1 cellular context compared by ENCODE assay signal in the genomic region with DNA sequence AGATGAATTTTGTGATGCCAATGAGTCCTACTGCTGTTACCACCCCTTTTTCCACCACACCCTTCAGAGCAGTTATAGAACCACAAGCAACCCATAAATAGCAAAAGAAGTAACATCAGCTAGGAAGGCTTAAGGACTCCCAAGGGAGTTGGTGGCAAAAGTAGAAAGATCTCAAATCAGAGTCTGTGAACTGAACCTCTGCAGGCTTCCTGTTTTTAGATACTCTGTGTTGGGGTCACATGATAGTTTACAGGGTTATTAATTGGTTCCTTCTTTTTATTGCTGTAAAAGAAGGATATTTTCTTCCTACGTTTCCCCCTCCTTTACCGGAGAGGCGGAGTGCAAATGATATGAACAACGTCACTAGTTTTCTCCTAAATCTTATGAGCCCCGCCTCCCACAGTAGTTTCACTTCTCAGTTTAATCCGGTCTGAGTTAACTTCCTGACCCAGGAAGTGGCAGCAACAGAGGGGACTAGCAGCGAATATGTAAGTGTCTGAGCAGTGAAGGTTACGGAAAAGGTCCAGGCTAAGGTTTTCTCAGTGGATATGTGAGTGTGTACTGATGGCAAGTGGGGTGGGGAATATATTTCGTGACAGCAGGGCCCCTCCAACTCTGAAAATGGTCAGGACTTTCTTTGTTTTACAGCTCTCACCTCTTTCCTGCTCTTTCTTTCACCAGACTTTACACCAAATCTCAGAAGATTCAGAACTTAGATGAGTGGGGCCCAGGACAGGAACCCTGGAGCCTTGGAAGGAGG.
TF ChIP-seq lines count a peak whose summit lies in the region.

A gene with protein sequence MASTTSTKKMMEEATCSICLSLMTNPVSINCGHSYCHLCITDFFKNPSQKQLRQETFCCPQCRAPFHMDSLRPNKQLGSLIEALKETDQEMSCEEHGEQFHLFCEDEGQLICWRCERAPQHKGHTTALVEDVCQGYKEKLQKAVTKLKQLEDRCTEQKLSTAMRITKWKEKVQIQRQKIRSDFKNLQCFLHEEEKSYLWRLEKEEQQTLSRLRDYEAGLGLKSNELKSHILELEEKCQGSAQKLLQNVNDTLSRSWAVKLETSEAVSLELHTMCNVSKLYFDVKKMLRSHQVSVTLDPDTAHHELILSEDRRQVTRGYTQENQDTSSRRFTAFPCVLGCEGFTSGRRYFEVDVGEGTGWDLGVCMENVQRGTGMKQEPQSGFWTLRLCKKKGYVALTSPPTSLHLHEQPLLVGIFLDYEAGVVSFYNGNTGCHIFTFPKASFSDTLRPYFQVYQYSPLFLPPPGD (plus strand): TSS at position 435 of the 760 bp plus-strand sequence. CDS start 3,721 bp downstream, outside the sequence.

TF ChIP-seq in K562, 482 proteins besides CTCF, POLR2A, EP300 and RAD21 (continued from another document and continues in another):
- TF ChIP-seq, protein P1, sequence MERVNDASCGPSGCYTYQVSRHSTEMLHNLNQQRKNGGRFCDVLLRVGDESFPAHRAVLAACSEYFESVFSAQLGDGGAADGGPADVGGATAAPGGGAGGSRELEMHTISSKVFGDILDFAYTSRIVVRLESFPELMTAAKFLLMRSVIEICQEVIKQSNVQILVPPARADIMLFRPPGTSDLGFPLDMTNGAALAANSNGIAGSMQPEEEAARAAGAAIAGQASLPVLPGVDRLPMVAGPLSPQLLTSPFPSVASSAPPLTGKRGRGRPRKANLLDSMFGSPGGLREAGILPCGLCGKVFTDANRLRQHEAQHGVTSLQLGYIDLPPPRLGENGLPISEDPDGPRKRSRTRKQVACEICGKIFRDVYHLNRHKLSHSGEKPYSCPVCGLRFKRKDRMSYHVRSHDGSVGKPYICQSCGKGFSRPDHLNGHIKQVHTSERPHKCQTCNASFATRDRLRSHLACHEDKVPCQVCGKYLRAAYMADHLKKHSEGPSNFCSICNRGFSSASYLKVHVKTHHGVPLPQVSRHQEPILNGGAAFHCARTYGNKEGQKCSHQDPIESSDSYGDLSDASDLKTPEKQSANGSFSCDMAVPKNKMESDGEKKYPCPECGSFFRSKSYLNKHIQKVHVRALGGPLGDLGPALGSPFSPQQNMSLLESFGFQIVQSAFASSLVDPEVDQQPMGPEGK (CRISPR knock-in tag; IDR thresholded peaks at IDR 0.05; ENCODE audit: borderline replicate concordance) = no peak; the same call in 1 of the 2 replicates
- TF ChIP-seq, protein P2, sequence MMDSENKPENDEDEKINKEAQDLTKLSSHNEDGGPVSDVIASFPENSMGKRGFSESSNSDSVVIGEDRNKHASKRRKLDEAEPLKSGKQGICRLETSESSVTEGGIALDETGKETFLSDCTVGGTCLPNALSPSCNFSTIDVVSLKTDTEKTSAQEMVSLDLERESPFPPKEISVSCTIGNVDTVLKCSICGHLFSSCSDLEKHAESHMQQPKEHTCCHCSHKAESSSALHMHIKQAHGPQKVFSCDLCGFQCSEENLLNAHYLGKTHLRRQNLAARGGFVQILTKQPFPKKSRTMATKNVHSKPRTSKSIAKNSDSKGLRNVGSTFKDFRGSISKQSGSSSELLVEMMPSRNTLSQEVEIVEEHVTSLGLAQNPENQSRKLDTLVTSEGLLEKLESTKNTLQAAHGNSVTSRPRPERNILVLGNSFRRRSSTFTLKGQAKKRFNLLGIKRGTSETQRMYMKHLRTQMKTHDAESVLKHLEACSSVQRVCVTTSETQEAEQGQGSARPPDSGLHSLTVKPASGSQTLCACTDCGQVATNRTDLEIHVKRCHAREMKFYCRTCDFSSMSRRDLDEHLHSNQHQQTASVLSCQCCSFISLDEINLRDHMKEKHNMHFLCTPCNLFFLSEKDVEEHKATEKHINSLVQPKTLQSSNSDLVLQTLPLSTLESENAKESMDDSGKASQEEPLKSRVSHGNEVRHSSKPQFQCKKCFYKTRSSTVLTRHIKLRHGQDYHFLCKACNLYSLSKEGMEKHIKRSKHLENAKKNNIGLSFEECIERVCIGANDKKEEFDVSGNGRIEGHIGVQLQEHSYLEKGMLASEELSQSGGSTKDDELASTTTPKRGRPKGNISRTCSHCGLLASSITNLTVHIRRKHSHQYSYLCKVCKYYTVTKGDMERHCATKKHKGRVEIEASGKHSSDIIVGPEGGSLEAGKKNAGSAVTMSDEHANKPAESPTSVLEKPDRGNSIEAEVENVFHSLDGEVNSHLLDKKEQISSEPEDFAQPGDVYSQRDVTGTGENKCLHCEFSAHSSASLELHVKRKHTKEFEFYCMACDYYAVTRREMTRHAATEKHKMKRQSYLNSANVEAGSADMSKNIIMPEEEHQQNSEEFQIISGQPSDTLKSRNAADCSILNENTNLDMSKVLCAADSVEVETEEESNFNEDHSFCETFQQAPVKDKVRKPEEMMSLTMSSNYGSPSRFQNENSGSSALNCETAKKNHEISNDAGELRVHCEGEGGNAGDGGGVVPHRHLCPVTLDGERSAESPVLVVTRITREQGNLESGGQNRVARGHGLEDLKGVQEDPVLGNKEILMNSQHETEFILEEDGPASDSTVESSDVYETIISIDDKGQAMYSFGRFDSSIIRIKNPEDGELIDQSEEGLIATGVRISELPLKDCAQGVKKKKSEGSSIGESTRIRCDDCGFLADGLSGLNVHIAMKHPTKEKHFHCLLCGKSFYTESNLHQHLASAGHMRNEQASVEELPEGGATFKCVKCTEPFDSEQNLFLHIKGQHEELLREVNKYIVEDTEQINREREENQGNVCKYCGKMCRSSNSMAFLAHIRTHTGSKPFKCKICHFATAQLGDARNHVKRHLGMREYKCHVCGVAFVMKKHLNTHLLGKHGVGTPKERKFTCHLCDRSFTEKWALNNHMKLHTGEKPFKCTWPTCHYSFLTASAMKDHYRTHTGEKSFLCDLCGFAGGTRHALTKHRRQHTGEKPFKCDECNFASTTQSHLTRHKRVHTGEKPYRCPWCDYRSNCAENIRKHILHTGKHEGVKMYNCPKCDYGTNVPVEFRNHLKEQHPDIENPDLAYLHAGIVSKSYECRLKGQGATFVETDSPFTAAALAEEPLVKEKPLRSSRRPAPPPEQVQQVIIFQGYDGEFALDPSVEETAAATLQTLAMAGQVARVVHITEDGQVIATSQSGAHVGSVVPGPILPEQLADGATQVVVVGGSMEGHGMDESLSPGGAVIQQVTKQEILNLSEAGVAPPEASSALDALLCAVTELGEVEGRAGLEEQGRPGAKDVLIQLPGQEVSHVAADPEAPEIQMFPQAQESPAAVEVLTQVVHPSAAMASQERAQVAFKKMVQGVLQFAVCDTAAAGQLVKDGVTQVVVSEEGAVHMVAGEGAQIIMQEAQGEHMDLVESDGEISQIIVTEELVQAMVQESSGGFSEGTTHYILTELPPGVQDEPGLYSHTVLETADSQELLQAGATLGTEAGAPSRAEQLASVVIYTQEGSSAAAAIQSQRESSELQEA (IDR thresholded peaks at IDR 0.05; ENCODE audit: low read depth) = no peak
- TF ChIP-seq ZNF586 (CRISPR knock-in tag; conservative IDR thresholded peaks at IDR 0.05) (no peak), TFAM (CRISPR knock-in tag; conservative IDR thresholded peaks at IDR 0.05) (no peak), TAF9B (IDR thresholded peaks at IDR 0.05; ENCODE audit: partially characterized antibody) (peak; percentile 58), FOS (IDR thresholded peaks at IDR 0.05; ENCODE audit: extremely low read depth, insufficient read length) (no peak), KAT8 (IDR thresholded peaks at IDR 0.05; ENCODE audit: low read depth) (no peak), HMG20A (CRISPR knock-in tag; conservative IDR thresholded peaks at IDR 0.05) (no peak), ZNF589 (CRISPR knock-in tag; IDR thresholded peaks at IDR 0.05; ENCODE audit: low read depth) (no peak), NR2C1 (IDR thresholded peaks at IDR 0.05) (0 out of 2 replicates have a peak, but pooled peaks have one; percentile 26), NR2C1 (tag; IDR thresholded peaks at IDR 0.05) (peak; percentile 49; the same call in 1 of the 2 replicates)
- TF ChIP-seq, protein P3, sequence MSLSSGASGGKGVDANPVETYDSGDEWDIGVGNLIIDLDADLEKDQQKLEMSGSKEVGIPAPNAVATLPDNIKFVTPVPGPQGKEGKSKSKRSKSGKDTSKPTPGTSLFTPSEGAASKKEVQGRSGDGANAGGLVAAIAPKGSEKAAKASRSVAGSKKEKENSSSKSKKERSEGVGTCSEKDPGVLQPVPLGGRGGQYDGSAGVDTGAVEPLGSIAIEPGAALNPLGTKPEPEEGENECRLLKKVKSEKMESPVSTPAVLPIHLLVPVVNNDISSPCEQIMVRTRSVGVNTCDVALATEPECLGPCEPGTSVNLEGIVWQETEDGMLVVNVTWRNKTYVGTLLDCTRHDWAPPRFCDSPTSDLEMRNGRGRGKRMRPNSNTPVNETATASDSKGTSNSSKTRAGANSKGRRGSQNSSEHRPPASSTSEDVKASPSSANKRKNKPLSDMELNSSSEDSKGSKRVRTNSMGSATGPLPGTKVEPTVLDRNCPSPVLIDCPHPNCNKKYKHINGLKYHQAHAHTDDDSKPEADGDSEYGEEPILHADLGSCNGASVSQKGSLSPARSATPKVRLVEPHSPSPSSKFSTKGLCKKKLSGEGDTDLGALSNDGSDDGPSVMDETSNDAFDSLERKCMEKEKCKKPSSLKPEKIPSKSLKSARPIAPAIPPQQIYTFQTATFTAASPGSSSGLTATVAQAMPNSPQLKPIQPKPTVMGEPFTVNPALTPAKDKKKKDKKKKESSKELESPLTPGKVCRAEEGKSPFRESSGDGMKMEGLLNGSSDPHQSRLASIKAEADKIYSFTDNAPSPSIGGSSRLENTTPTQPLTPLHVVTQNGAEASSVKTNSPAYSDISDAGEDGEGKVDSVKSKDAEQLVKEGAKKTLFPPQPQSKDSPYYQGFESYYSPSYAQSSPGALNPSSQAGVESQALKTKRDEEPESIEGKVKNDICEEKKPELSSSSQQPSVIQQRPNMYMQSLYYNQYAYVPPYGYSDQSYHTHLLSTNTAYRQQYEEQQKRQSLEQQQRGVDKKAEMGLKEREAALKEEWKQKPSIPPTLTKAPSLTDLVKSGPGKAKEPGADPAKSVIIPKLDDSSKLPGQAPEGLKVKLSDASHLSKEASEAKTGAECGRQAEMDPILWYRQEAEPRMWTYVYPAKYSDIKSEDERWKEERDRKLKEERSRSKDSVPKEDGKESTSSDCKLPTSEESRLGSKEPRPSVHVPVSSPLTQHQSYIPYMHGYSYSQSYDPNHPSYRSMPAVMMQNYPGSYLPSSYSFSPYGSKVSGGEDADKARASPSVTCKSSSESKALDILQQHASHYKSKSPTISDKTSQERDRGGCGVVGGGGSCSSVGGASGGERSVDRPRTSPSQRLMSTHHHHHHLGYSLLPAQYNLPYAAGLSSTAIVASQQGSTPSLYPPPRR (CRISPR knock-in tag; IDR thresholded peaks at IDR 0.05; ENCODE audit: borderline replicate concordance) = no peak
- TF ChIP-seq, protein P4, sequence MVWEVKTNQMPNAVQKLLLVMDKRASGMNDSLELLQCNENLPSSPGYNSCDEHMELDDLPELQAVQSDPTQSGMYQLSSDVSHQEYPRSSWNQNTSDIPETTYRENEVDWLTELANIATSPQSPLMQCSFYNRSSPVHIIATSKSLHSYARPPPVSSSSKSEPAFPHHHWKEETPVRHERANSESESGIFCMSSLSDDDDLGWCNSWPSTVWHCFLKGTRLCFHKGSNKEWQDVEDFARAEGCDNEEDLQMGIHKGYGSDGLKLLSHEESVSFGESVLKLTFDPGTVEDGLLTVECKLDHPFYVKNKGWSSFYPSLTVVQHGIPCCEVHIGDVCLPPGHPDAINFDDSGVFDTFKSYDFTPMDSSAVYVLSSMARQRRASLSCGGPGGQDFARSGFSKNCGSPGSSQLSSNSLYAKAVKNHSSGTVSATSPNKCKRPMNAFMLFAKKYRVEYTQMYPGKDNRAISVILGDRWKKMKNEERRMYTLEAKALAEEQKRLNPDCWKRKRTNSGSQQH (CRISPR knock-in tag; IDR thresholded peaks at IDR 0.05) = no peak
- TF ChIP-seq, protein P5, sequence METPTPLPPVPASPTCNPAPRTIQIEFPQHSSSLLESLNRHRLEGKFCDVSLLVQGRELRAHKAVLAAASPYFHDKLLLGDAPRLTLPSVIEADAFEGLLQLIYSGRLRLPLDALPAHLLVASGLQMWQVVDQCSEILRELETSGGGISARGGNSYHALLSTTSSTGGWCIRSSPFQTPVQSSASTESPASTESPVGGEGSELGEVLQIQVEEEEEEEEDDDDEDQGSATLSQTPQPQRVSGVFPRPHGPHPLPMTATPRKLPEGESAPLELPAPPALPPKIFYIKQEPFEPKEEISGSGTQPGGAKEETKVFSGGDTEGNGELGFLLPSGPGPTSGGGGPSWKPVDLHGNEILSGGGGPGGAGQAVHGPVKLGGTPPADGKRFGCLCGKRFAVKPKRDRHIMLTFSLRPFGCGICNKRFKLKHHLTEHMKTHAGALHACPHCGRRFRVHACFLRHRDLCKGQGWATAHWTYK (CRISPR knock-in tag; IDR thresholded peaks at IDR 0.05) = no peak
- TF ChIP-seq, protein P6, sequence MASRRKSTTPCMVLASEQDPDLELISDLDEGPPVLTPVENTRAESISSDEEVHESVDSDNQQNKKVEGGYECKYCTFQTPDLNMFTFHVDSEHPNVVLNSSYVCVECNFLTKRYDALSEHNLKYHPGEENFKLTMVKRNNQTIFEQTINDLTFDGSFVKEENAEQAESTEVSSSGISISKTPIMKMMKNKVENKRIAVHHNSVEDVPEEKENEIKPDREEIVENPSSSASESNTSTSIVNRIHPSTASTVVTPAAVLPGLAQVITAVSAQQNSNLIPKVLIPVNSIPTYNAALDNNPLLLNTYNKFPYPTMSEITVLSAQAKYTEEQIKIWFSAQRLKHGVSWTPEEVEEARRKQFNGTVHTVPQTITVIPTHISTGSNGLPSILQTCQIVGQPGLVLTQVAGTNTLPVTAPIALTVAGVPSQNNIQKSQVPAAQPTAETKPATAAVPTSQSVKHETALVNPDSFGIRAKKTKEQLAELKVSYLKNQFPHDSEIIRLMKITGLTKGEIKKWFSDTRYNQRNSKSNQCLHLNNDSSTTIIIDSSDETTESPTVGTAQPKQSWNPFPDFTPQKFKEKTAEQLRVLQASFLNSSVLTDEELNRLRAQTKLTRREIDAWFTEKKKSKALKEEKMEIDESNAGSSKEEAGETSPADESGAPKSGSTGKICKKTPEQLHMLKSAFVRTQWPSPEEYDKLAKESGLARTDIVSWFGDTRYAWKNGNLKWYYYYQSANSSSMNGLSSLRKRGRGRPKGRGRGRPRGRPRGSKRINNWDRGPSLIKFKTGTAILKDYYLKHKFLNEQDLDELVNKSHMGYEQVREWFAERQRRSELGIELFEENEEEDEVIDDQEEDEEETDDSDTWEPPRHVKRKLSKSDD (conservative IDR thresholded peaks at IDR 0.05; ENCODE audit: low read length) = no peak
- TF ChIP-seq, protein P7, sequence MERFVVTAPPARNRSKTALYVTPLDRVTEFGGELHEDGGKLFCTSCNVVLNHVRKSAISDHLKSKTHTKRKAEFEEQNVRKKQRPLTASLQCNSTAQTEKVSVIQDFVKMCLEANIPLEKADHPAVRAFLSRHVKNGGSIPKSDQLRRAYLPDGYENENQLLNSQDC (CRISPR knock-in tag; IDR thresholded peaks at IDR 0.05) = no peak
- TF ChIP-seq, protein P8, sequence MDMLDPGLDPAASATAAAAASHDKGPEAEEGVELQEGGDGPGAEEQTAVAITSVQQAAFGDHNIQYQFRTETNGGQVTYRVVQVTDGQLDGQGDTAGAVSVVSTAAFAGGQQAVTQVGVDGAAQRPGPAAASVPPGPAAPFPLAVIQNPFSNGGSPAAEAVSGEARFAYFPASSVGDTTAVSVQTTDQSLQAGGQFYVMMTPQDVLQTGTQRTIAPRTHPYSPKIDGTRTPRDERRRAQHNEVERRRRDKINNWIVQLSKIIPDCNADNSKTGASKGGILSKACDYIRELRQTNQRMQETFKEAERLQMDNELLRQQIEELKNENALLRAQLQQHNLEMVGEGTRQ (CRISPR knock-in tag; IDR thresholded peaks at IDR 0.05) = no peak
